ENCODE assay signal across 8 cellular contexts in genomic region chrX:153946910-153947769, GRCh38. TPM values are rescaled to one million over a fixed set of nuclear protein-coding genes. Genes with fewer than 3 reads are reported as not detected.
DNase-seq lines count a peak whose midpoint lies in the region; ATAC-seq and TF ChIP-seq lines count a peak whose summit lies in the region.

No MANE protein-coding gene starts in this region.

- H3K9me3 ChIP-seq in Caco-2 (no peaks in the 10 kb centered on the region), PC-9 (ENCODE audit: insufficient read depth, low read depth) (no peaks in the 10 kb centered on the region), esophagus squamous epithelium (no peaks in the 10 kb centered on the region), tibial nerve (no peaks in the 10 kb centered on the region)

- H4K20me1 ChIP-seq in PC-9 (ENCODE audit: insufficient read depth), result no peaks in the 10 kb centered on the region

- H3K36me3 ChIP-seq in Caco-2 (ENCODE audit: control insufficient read depth, insufficient read depth, low read length), result no peaks in the 10 kb centered on the region; the same call in 1 of the 2 replicates
- no peaks in the 10 kb centered on the region for H3K36me3 ChIP-seq in PC-9 (ENCODE audit: low read depth)
- H3K36me3 ChIP-seq in esophagus squamous epithelium, result peaks cover 13 to 38% (median 19%) of the 10 kb centered on the region in 3 donors
- H3K36me3 ChIP-seq in tibial nerve, result peaks cover 0 to 25% (median 5%) of the 10 kb centered on the region in 3 donors

- CTCF ChIA-PET in Caco-2 (lab: Charles Lee) (interaction anchor here (0.6 to 2.2 kb wide), 10 partner anchors 9 to 231 kb away, joined by 3 to 37 read pairs (median 4); partner anchors contain the start of genes ARHGAP4, IDH3G, NAA10 and SSR4), PC-9 (lab: Charles Lee) (interaction anchor here (0.7 to 1.1 kb wide), 2 partner anchors 19 to 20 kb away, joined by 3 to 8 read pairs; no protein-coding TSS in a partner anchor)

- peak; percentile 81 to 88 for TF ChIP-seq CTCF in Caco-2 (IDR thresholded peaks at IDR 0.05; ENCODE audit: insufficient read depth in 1 of 2, low read depth in 1 of 2, low read length in 1 of 2, severe bottlenecking in 1 of 2, unreplicated experiment in 1 of 2)
- peak; percentile 83 for TF ChIP-seq CTCF in PC-9 (conservative IDR thresholded peaks at IDR 0.05)
- TF ChIP-seq CTCF in esophagus squamous epithelium (IDR thresholded peaks at IDR 0.05), result peak; percentile 61 to 82 (median 78)
- peak; percentile 80 to 90 (median 85) for TF ChIP-seq CTCF in nephron (IDR thresholded peaks at IDR 0.05; ENCODE audit: unreplicated experiment in 3 of 3)
- peak; percentile 63 to 81 (median 76) for TF ChIP-seq CTCF in tibial nerve (IDR thresholded peaks at IDR 0.05)

- peaks cover 55% of the 10 kb centered on the region for H3K36me3 Mint-ChIP-seq in Caco-2 (ENCODE audit: insufficient read depth, unreplicated experiment)
- H3K36me3 Mint-ChIP-seq in nephron (ENCODE audit: low read depth), result peaks cover 35% of the 10 kb centered on the region

- POLR2A ChIA-PET in Caco-2 (lab: Charles Lee) (interaction anchor here (1.0 kb wide), 1 partner anchor 19 kb away, joined by 4 read pairs; no protein-coding TSS in a partner anchor), PC-9 (lab: Charles Lee; ENCODE audit: unreplicated experiment) (interaction anchor here (0.6 to 0.7 kb wide), 2 partner anchors 540 to 584 kb away, joined by 3 to 20 read pairs; no protein-coding TSS in a partner anchor)

- no TSS peak for BruUV-seq in Caco-2 (replicated peaks; lab: Mats Ljungman, UMichigan)
- no TSS peak for BruUV-seq in PC-9 (replicated peaks; lab: Mats Ljungman, UMichigan)

- intact Hi-C loops in Caco-2 (cut with micrococcal nuclease; ENCODE audit: unreplicated experiment) (loop anchor here (1.0 kb wide), 3 partner anchors 19 to 183 kb away; partner anchors contain the start of gene PLXNB3), PC-9 (cut with micrococcal nuclease; ENCODE audit: unreplicated experiment) (loop anchor here (1.0 to 5.0 kb wide), 5 partner anchors 23 to 990 kb away; partner anchors contain the start of gene PLXNB3), esophagus squamous epithelium (cut with DNase I) (loop anchor here (5.0 kb wide), 1 partner anchor 180 kb away; no protein-coding TSS in a partner anchor)

- H3K4me3 ChIP-seq in Caco-2 (ENCODE audit: low read depth, low read length) (no peak overlapping the region), PC-9 (no peak overlapping the region), esophagus squamous epithelium (no peak overlapping the region), tibial nerve (no peak overlapping the region)

- peaks cover 7% of the 10 kb centered on the region for H3F3A ChIP-seq in PC-9 (ENCODE audit: insufficient read depth, low read depth)

- TF ChIP-seq POLR2A in esophagus squamous epithelium (IDR thresholded peaks at IDR 0.05) (no peak), tibial nerve (IDR thresholded peaks at IDR 0.05) (no peak)

- no peak for TF ChIP-seq EP300 in tibial nerve (IDR thresholded peaks at IDR 0.05)

- DNase-seq in Caco-2 (peak; percentile 83 to 86), Kasumi-1 (lab: John Stamatoyannopoulos, UW) (peak; percentile 67 to 69), PC-9 (peak; percentile 58 to 86), activated T-helper 1 cell treated with Interleukin-2 at 50 U/mL for 16 hours (ENCODE audit: low read depth) (peak; percentile 57), esophagus squamous epithelium (lab: John Stamatoyannopoulos, UW) (no peak), tibial nerve (ENCODE audit: low spot score in 2 of 2) (peak in 1 of 2 donors; percentile 31)

- 56 to 60% methylated on average over 7 to 14 of the region's 23 CpGs for WGBS in esophagus squamous epithelium, 2 donors
- 36 to 65% methylated on average over 9 to 23 of the region's 23 CpGs for WGBS in tibial nerve, 2 donors

- no peaks in the 10 kb centered on the region for H3K27me3 Mint-ChIP-seq in Caco-2 (ENCODE audit: insufficient read depth, unreplicated experiment)
- H3K27me3 Mint-ChIP-seq in nephron (ENCODE audit: low read depth), result no peaks in the 10 kb centered on the region

- H3K27me3 ChIP-seq in Caco-2 (replicated peaks; ENCODE audit: control insufficient read depth, insufficient read depth, low read length) (no peaks in the 10 kb centered on the region), PC-9 (ENCODE audit: insufficient read depth, low read depth) (no peaks in the 10 kb centered on the region), esophagus squamous epithelium (no peaks in the 10 kb centered on the region), tibial nerve (peaks cover 0 to 4% of the 10 kb centered on the region in 2 donors)

- no peak overlapping the region for H3K27ac ChIP-seq in PC-9
- peak overlapping the region in 3 of 4 donors; percentile 59 to 77 (median 77) for H3K27ac ChIP-seq in esophagus squamous epithelium
- peak overlapping the region; percentile 45 to 81 (median 68) for H3K27ac ChIP-seq in tibial nerve

- H3K4me1 Mint-ChIP-seq in Caco-2 (ENCODE audit: low read depth, unreplicated experiment), result no peaks in the 10 kb centered on the region
- peaks cover 29% of the 10 kb centered on the region for H3K4me1 Mint-ChIP-seq in nephron

- H3K4me3 Mint-ChIP-seq in Caco-2 (ENCODE audit: unreplicated experiment) (no peak overlapping the region), nephron (peak overlapping the region in 2 of 3 experiments; percentile 24 to 69)

- no peaks in the 10 kb centered on the region for H3K79me2 ChIP-seq in PC-9 (ENCODE audit: low read depth)

- H3K9me2 ChIP-seq in PC-9 (ENCODE audit: insufficient read depth), result no peaks in the 10 kb centered on the region

- H3K4me2 ChIP-seq in PC-9, result no peak overlapping the region

- no peaks in the 10 kb centered on the region for H3K4me1 ChIP-seq in Caco-2
- no peaks in the 10 kb centered on the region for H3K4me1 ChIP-seq in PC-9 (replicated peaks; ENCODE audit: insufficient read depth)
- peaks cover 0 to 25% (median 0%) of the 10 kb centered on the region in 3 donors for H3K4me1 ChIP-seq in esophagus squamous epithelium
- peaks cover 0 to 50% (median 8%) of the 10 kb centered on the region in 4 donors for H3K4me1 ChIP-seq in tibial nerve

- H2AFZ ChIP-seq in PC-9, result no peak overlapping the region

- H3K9me3 Mint-ChIP-seq in Caco-2 (ENCODE audit: unreplicated experiment) (no peaks in the 10 kb centered on the region), nephron (no peaks in the 10 kb centered on the region)

- H3K27ac Mint-ChIP-seq in Caco-2 (ENCODE audit: unreplicated experiment), result no peak overlapping the region
- peak overlapping the region; percentile 88 to 90 (median 90) for H3K27ac Mint-ChIP-seq in nephron

- ATAC-seq in GM21619 (IDR thresholded peaks at IDR 0.05; ENCODE audit: unreplicated experiment), result peak; percentile 86

RNA-seq across cellular contexts. Expression of gene RENBP, which starts 2.7 kb away (rescaled TPM):
- total RNA-seq in Caco-2 (2022) (0.75 and 1.2 TPM in 2 replicates), PC-9 (2021) (6.8 and 6.9 TPM in 2 replicates), esophagus squamous epithelium (1 to 10 TPM in 2 of 4 donors, under 1 TPM in 1, not detected in 1; 0.45 to 7.6 (median 3.1) TPM), tibial nerve (10 to 100 TPM; 12.1 to 28.8 (median 17.8) TPM)

RNA-seq across cellular contexts. Expression of gene NAA10, which starts 12.3 kb away (rescaled TPM):
- total RNA-seq in Caco-2 (2022), result 91.3 and 93.8 TPM in 2 replicates
- total RNA-seq in PC-9 (2021), result 181 and 189 TPM in 2 replicates
- 10 to 100 TPM; 42.5 to 92.5 (median 87.6) TPM for total RNA-seq in esophagus squamous epithelium
- 100 to 1,000 TPM in 1 of 4 donors, 10 to 100 TPM in 3; 48.0 to 152 (median 73.8) TPM for total RNA-seq in tibial nerve

RNA-seq across cellular contexts. Expression of gene ARHGAP4, which starts 21.1 kb away (rescaled TPM):
- total RNA-seq in Caco-2 (2022), result 13.0 and 15.7 TPM in 2 replicates
- 47.0 and 86.0 TPM in 2 replicates for total RNA-seq in PC-9 (2021)
- total RNA-seq in esophagus squamous epithelium, result 10 to 100 TPM in 1 of 4 donors, 1 to 10 TPM in 3; 3.9 to 18.3 (median 7.6) TPM
- total RNA-seq in tibial nerve, result 10 to 100 TPM; 23.0 to 90.9 (median 32.7) TPM

RNA-seq across cellular contexts. Expression of gene HCFC1, which starts 24.5 kb away (rescaled TPM):
- total RNA-seq in Caco-2 (2022) (93.7 and 95.6 TPM in 2 replicates), PC-9 (2021) (67.1 and 79.9 TPM in 2 replicates), esophagus squamous epithelium (10 to 100 TPM; 22.2 to 54.0 (median 37.0) TPM), tibial nerve (10 to 100 TPM; 42.6 to 52.2 (median 48.9) TPM)

RNA-seq across cellular contexts. Expression of gene TMEM187, which starts 25.4 kb away (rescaled TPM):
- total RNA-seq in Caco-2 (2022) (4.9 and 6.6 TPM in 2 replicates), PC-9 (2021) (20.1 and 30.8 TPM in 2 replicates), esophagus squamous epithelium (1 to 10 TPM; 2.5 to 4.1 (median 3.8) TPM), tibial nerve (10 to 100 TPM in 2 of 4 donors, 1 to 10 TPM in 2; 4.2 to 16.4 (median 9.6) TPM)
